In genomic region chr19:1601613-1602064, GRCh38 we compare ENCODE assay signal across 22 cellular contexts. TPM values are rescaled to one million over a fixed set of nuclear protein-coding genes. Genes with fewer than 3 reads are reported as not detected.
A peak's percentile ranks its signal among the peaks of the same experiment; 100 is the strongest.
DNase-seq lines count a peak whose midpoint lies in the region; ATAC-seq, FAIRE-seq and TF ChIP-seq lines count a peak whose summit lies in the region.
"Had no signal": no experiment of that assay in that cellular context is flagged by ENCODE, and none has a peak within 500 bp of the region (broad histone marks: within the 10 kb centered on the region; RNA-seq: fewer than 3 reads in every experiment).

No MANE protein-coding gene starts in this region.

- no peak for TF ChIP-seq POLR2A in H1 (IDR thresholded peaks at IDR 0.05; ENCODE audit: control extremely low read depth in 1 of 2, low read depth in 2 of 2, low read length in 2 of 2)

- H4K20me1 ChIP-seq in OCI-LY7 (ENCODE audit: insufficient read depth, low read length) (no peaks in the 10 kb centered on the region), H1 (replicated peaks in 1 of 2; ENCODE audit: control insufficient read depth in 1 of 2, insufficient read depth in 2 of 2, low read length in 2 of 2) (peaks cover 11 to 25% of the 10 kb centered on the region in 2 experiments), Karpas-422 (ENCODE audit: insufficient read depth, low read depth, low read length) (peaks cover 20% of the 10 kb centered on the region; the same call in 1 of the 2 replicates)

- H3K9ac ChIP-seq in H1 (replicated peaks in 1 of 4; ENCODE audit: extremely low read depth in 1 of 4, low read depth in 3 of 4, low read length in 3 of 4) = no peak overlapping the region
- no peak overlapping the region for H3K9ac ChIP-seq in Karpas-422 (ENCODE audit: low read length)

- H2BK120ac ChIP-seq in H1 (replicated peaks; ENCODE audit: low read depth, low read length) = no peak overlapping the region

- TF ChIP-seq EP300 in H1 (IDR thresholded peaks at IDR 0.05; ENCODE audit: borderline replicate concordance in 1 of 2, low read depth in 2 of 2, low read length in 2 of 2) = no peak

- no peak overlapping the region for H3K23ac ChIP-seq in H1 (ENCODE audit: insufficient read length)

- ATAC-seq in stimulated activated naive CD8-positive, alpha-beta T cell treated with anti-CD3 and anti-CD28 coated beads, Interleukin-15, amount 100 ng/mL, for 72 hours = no peak
- ATAC-seq: stimulated activated naive CD8-positive, alpha-beta T cell treated with anti-CD3 and anti-CD28 coated beads, Interleukin-15, Interleukin-2, amounts not matched to agents 100 U/mL and 50 U/mL, for 24 hours had no signal

- no peaks in the 10 kb centered on the region for H3K9me3 ChIP-seq in OCI-LY7 (ENCODE audit: low read length)
- H3K9me3 ChIP-seq in H1 (ENCODE audit: insufficient read depth in 2 of 2, low read depth in 1 of 2, low read length in 1 of 2) = no peaks in the 10 kb centered on the region
- H3K9me3 ChIP-seq in Karpas-422 (ENCODE audit: low read length) = no peaks in the 10 kb centered on the region
- H3K9me3 ChIP-seq: left ventricle myocardium inferior, Peyer's patch, sigmoid colon, vagina had no signal

- peaks cover 39% of the 10 kb centered on the region for H3K4me1 Mint-ChIP-seq in stimulated activated naive CD8-positive, alpha-beta T cell treated with anti-CD3 and anti-CD28 coated beads, Interleukin-15, Interleukin-2, amounts not matched to agents 100 ng/mL and 50 ng/mL, for 24 hours (ENCODE audit: low read depth)
- peaks cover 47% of the 10 kb centered on the region for H3K4me1 Mint-ChIP-seq in stimulated activated naive CD8-positive, alpha-beta T cell treated with anti-CD3 and anti-CD28 coated beads, Interleukin-15, amount 100 ng/mL, for 72 hours

- FAIRE-seq in H1 (lab: Jason Lieb, UNC) = no peak

- no peak overlapping the region for H4K5ac ChIP-seq in H1 (ENCODE audit: insufficient read length, low read depth, low read length)

- peaks cover 12% of the 10 kb centered on the region for H3K4me1 ChIP-seq in OCI-LY7 (ENCODE audit: insufficient read depth, low read length, poor library complexity, severe bottlenecking)
- H3K4me1 ChIP-seq in H1 (replicated peaks in 1 of 4; ENCODE audit: control insufficient read depth in 3 of 4, insufficient read depth in 4 of 4, low read length in 3 of 4) = peaks cover 0 to 7% (median 3%) of the 10 kb centered on the region in 4 experiments; a peak in 6 of 7 replicates
- peaks cover 20% of the 10 kb centered on the region for H3K4me1 ChIP-seq in Karpas-422 (ENCODE audit: low read length)

- H3K36me3 Mint-ChIP-seq in stimulated activated naive CD8-positive, alpha-beta T cell treated with anti-CD3 and anti-CD28 coated beads, Interleukin-15, Interleukin-2, amounts not matched to agents 100 ng/mL and 50 ng/mL, for 24 hours (ENCODE audit: low read depth) = peaks cover 31% of the 10 kb centered on the region

- no peak overlapping the region for H2BK5ac ChIP-seq in H1 (ENCODE audit: low read depth, low read length)

- peak; percentile 51 for TF ChIP-seq CTCF in OCI-LY7 (conservative IDR thresholded peaks at IDR 0.05; ENCODE audit: low read length)
- peak in 2 of 3 experiments; percentile 21 to 45; a peak in 2 of 4 replicates for TF ChIP-seq CTCF in H1 (IDR thresholded peaks at IDR 0.05; ENCODE audit: control extremely low read depth in 1 of 3, insufficient read depth in 1 of 3, low read depth in 1 of 3, low read length in 3 of 3)

- no peaks in the 10 kb centered on the region for H3K27me3 Mint-ChIP-seq in stimulated activated naive CD8-positive, alpha-beta T cell treated with anti-CD3 and anti-CD28 coated beads, Interleukin-15, Interleukin-2, amounts not matched to agents 100 ng/mL and 50 ng/mL, for 24 hours
- H3K27me3 Mint-ChIP-seq in stimulated activated naive CD8-positive, alpha-beta T cell treated with anti-CD3 and anti-CD28 coated beads, Interleukin-15, amount 100 ng/mL, for 72 hours = no peaks in the 10 kb centered on the region

- H3K9me3 Mint-ChIP-seq in stimulated activated naive CD8-positive, alpha-beta T cell treated with anti-CD3 and anti-CD28 coated beads, Interleukin-15, Interleukin-2, amounts not matched to agents 100 ng/mL and 50 ng/mL, for 24 hours = no peaks in the 10 kb centered on the region
- no peaks in the 10 kb centered on the region for H3K9me3 Mint-ChIP-seq in stimulated activated naive CD8-positive, alpha-beta T cell treated with anti-CD3 and anti-CD28 coated beads, Interleukin-15, amount 100 ng/mL, for 72 hours

- no peak overlapping the region for H4K91ac ChIP-seq in H1 (replicated peaks; ENCODE audit: insufficient read length, low read length)

- DNase-seq in stimulated activated naive CD8-positive, alpha-beta T cell treated with anti-CD3 and anti-CD28 coated beads, Interleukin-15, amount 100 ng/mL, for 72 hours = no peak
- no peak for DNase-seq in OCI-LY7 (ENCODE audit: low spot score)
- no peak for DNase-seq in H1 (ENCODE audit: low read depth in 1 of 2, low spot score in 2 of 2)
- DNase-seq in NCI-H187 treated with DMSO at 0.1 percent for 48 hours (lab: John Stamatoyannopoulos, UW) = no peak
- no peak for DNase-seq in Karpas-422
- no peak for DNase-seq in hepatic stellate cell (ENCODE audit: low spot score)
- no peak for DNase-seq in NCI-H128 (lab: John Stamatoyannopoulos, UW; ENCODE audit: unreplicated experiment)
- DNase-seq: activated CD4-positive, alpha-beta T cell treated with anti-CD3 and anti-CD28 coated beads, Interleukin-2, amount 50 U/mL, for 4 hours; activated gamma-delta T cell; caudate nucleus; EL; hippocampal formation; left ventricle myocardium inferior; NCI-H345; Peyer's patch; sigmoid colon; stimulated activated naive CD8-positive, alpha-beta T cell treated with anti-CD3 and anti-CD28 coated beads, Interleukin-15, Interleukin-2, amounts not matched to agents 100 U/mL and 50 U/mL, for 24 hours; T-helper 1 cell had no signal

- peaks cover 16% of the 10 kb centered on the region for H3K79me1 ChIP-seq in H1 (ENCODE audit: low read depth, low read length)

- no peak overlapping the region for H2BK15ac ChIP-seq in H1 (ENCODE audit: low read length)

- CTCF ChIA-PET in OCI-LY7 (lab: Charles Lee; ENCODE audit: unreplicated experiment) (no interaction called here), H1 (lab: Charles Lee; ENCODE audit: partially characterized antibody) (interaction anchor here (1.0 to 5.6 kb wide), 9 partner anchors 8 to 55 kb away, joined by 3 to 36 read pairs (median 4); no protein-coding TSS in a partner anchor)

- no peak overlapping the region for H2AK5ac ChIP-seq in H1 (ENCODE audit: low read depth, low read length)

- H3K27ac ChIP-seq in OCI-LY7 (ENCODE audit: low read depth, low read length, poor library complexity, severe bottlenecking) = no peak overlapping the region
- H3K27ac ChIP-seq in H1 (ENCODE audit: low read depth, low read length) = no peak overlapping the region
- H3K27ac ChIP-seq in Karpas-422 (ENCODE audit: low read length) = no peak overlapping the region
- H3K27ac ChIP-seq: C4-2B, epithelial cell of prostate, left ventricle myocardium inferior, Peyer's patch, sigmoid colon, vagina had no signal

- no peak overlapping the region for H2AFZ ChIP-seq in OCI-LY7 (ENCODE audit: low read length)
- no peak overlapping the region for H2AFZ ChIP-seq in H1 (ENCODE audit: low read length)
- H2AFZ ChIP-seq in Karpas-422 (ENCODE audit: low read length) = no peak overlapping the region

- H3K14ac ChIP-seq in H1 (ENCODE audit: insufficient read length) = no peak overlapping the region

- no peak for TF ChIP-seq RAD21 in H1 (IDR thresholded peaks at IDR 0.05 in 1 of 2, conservative IDR thresholded peaks at IDR 0.05 in 1 of 2; ENCODE audit: low read depth in 2 of 2, low read length in 2 of 2)

- H3K9me2 ChIP-seq in OCI-LY7 (ENCODE audit: insufficient read depth, low read length) (no peaks in the 10 kb centered on the region), Karpas-422 (replicated peaks; ENCODE audit: insufficient read depth, low read length) (no peaks in the 10 kb centered on the region)

- H2BK12ac ChIP-seq in H1 (ENCODE audit: low read depth, low read length) = no peak overlapping the region

- H3K4ac ChIP-seq in H1 (replicated peaks; ENCODE audit: insufficient read length, low read depth, low read length) = no peak overlapping the region

- no peak overlapping the region for H3K18ac ChIP-seq in H1 (ENCODE audit: extremely low read depth, low read length)

- no peaks in the 10 kb centered on the region for H3K27me3 ChIP-seq in H1 (replicated peaks in 1 of 4; ENCODE audit: control insufficient read depth in 3 of 4, extremely low read depth in 1 of 4, insufficient read depth in 3 of 4, low read length in 3 of 4)
- no peaks in the 10 kb centered on the region for H3K27me3 ChIP-seq in Karpas-422 (ENCODE audit: low read length)
- H3K27me3 ChIP-seq: Peyer's patch, sigmoid colon, vagina had no signal

- H3K4me2 ChIP-seq in OCI-LY7 (ENCODE audit: low read length) (no peak overlapping the region), H1 (ENCODE audit: insufficient read depth in 1 of 2, low read depth in 2 of 2, low read length in 2 of 2) (no peak overlapping the region), Karpas-422 (ENCODE audit: low read depth, low read length, poor library complexity, severe bottlenecking) (no peak overlapping the region)

- H3K79me2 ChIP-seq in OCI-LY7 (ENCODE audit: insufficient read depth, low read depth, low read length) = peaks cover 45% of the 10 kb centered on the region
- peaks cover 7 to 43% of the 10 kb centered on the region in 2 experiments for H3K79me2 ChIP-seq in H1 (ENCODE audit: control insufficient read depth in 1 of 2, insufficient read depth in 2 of 2, low read length in 2 of 2)
- peaks cover 46% of the 10 kb centered on the region for H3K79me2 ChIP-seq in Karpas-422 (ENCODE audit: low read length)

- H4K8ac ChIP-seq in H1 (ENCODE audit: extremely low read depth, insufficient read depth, low read length) = no peak overlapping the region

- H3K56ac ChIP-seq in H1 (replicated peaks; ENCODE audit: insufficient read length, low read depth, low read length) = no peak overlapping the region

- H3K27ac Mint-ChIP-seq in stimulated activated naive CD8-positive, alpha-beta T cell treated with anti-CD3 and anti-CD28 coated beads, Interleukin-15, Interleukin-2, amounts not matched to agents 100 ng/mL and 50 ng/mL, for 24 hours = no peak overlapping the region
- no peak overlapping the region for H3K27ac Mint-ChIP-seq in stimulated activated naive CD8-positive, alpha-beta T cell treated with anti-CD3 and anti-CD28 coated beads, Interleukin-15, amount 100 ng/mL, for 72 hours

- H3K36me3 ChIP-seq in OCI-LY7 (ENCODE audit: insufficient read depth, low read length) (peaks cover 59% of the 10 kb centered on the region), H1 (ENCODE audit: control insufficient read depth in 2 of 4, insufficient read depth in 4 of 4, low read length in 3 of 4) (peaks cover 10 to 26% (median 20%) of the 10 kb centered on the region in 4 experiments), Karpas-422 (ENCODE audit: insufficient read depth, low read length) (peaks cover 15% of the 10 kb centered on the region; the same call in 1 of the 2 replicates)

- H3K23me2 ChIP-seq in H1 (ENCODE audit: low read depth, low read length) = peaks cover 8% of the 10 kb centered on the region; the same call in 1 of the 2 replicates

- no peak overlapping the region for H2BK20ac ChIP-seq in H1 (ENCODE audit: low read length)

- WGBS in H1 (ENCODE audit: extremely low coverage in 1 of 2, insufficient coverage in 1 of 2, insufficient read length in 1 of 2, insufficient replicate concordance in 2 of 2, low coverage in 1 of 2, low lambda C conversion rate in 2 of 2, missing lambda C conversion rate in 1 of 2), 2 experiments = 92% methylated on average over 10 of the region's 14 CpGs; no CpG with 5 or more reads in 1 of the 2 experiments

- peak overlapping the region; percentile 15 for H3K4me3 Mint-ChIP-seq in stimulated activated naive CD8-positive, alpha-beta T cell treated with anti-CD3 and anti-CD28 coated beads, Interleukin-15, Interleukin-2, amounts not matched to agents 100 ng/mL and 50 ng/mL, for 24 hours
- H3K4me3 Mint-ChIP-seq in stimulated activated naive CD8-positive, alpha-beta T cell treated with anti-CD3 and anti-CD28 coated beads, Interleukin-15, amount 100 ng/mL, for 72 hours = no peak overlapping the region

- BruUV-seq in OCI-LY7 (replicated peaks; lab: Mats Ljungman, UMichigan) = no TSS peak

- POLR2A ChIA-PET in OCI-LY7 (lab: Charles Lee) (interaction anchor here (1.5 kb wide), 1 partner anchor 9 kb away, joined by 4 read pairs; the partner anchor contains the start of gene MBD3), H1 (lab: Charles Lee; ENCODE audit: partially characterized antibody) (interaction anchor here (1.2 to 5.1 kb wide), 4 partner anchors 8 to 27 kb away, joined by 4 to 38 read pairs (median 8); partner anchors contain the start of gene MBD3)

- no peak overlapping the region for H3K4me3 ChIP-seq in OCI-LY7 (ENCODE audit: low read depth, low read length, poor library complexity, severe bottlenecking)
- no peak overlapping the region for H3K4me3 ChIP-seq in H1 (ENCODE audit: extremely low read depth in 1 of 4, insufficient read depth in 2 of 4, low read depth in 3 of 4, low read length in 4 of 4)
- no peak overlapping the region for H3K4me3 ChIP-seq in Karpas-422 (ENCODE audit: low read length)
- H3K4me3 ChIP-seq: left ventricle myocardium inferior, Peyer's patch, sigmoid colon, vagina had no signal

- intact Hi-C loops in OCI-LY7 (cut with micrococcal nuclease; ENCODE audit: unreplicated experiment) = no loop called here

RNA-seq across cellular contexts. Expression of gene UQCR11, which starts 3.6 kb away (rescaled TPM):
- total RNA-seq in OCI-LY7 (2014; rRNA removed; shearing (Covaris generic)) = 85.3 and 86.2 TPM in 2 replicates
- total RNA-seq in OCI-LY7 (2022) = 143 and 187 TPM in 2 replicates
- total RNA-seq in H1 (2021; fragmentation: NEBNext Ultra II Directional; extraction: Animal tissue kit (Norgen Biotek cat#: 25700)) = 162 and 179 TPM in 2 replicates
- polyA plus RNA-seq in H1 (2011; rRNA removed) = 171 and 209 TPM in 2 replicates
- polyA plus RNA-seq in H1 (2011; cell fraction: cytosol; rRNA removed) = 116 TPM
- 97.6 TPM for polyA plus RNA-seq in H1 (2011; cell fraction: nucleus; rRNA removed)
- polyA plus RNA-seq in H1 (2012, experiment 1 of 2) = 113 to 194 TPM (median 144 TPM) in 4 replicates
- 120 TPM for polyA plus RNA-seq in H1 (2012, experiment 2 of 2)
- polyA plus RNA-seq in H1 (2013, experiment 1 of 2) = 158 TPM
- polyA plus RNA-seq in H1 (2013, experiment 2 of 2) = 164 TPM
- 30.3 and 34.7 TPM in 2 replicates for polyA minus RNA-seq in H1 (2011; rRNA and poly(A)+ RNA removed)
- 19.2 TPM for polyA minus RNA-seq in H1 (2011; cell fraction: cytosol; rRNA and poly(A)+ RNA removed)
- polyA minus RNA-seq in H1 (2011; cell fraction: nucleus; rRNA and poly(A)+ RNA removed) = 33.2 TPM
- total RNA-seq in Karpas-422 (2014; rRNA removed; shearing (Covaris generic); ENCODE audit: low replicate concordance) = 106 and 170 TPM in 2 replicates

RNA-seq across cellular contexts. Expression of gene MBD3, which starts 9.0 kb away (rescaled TPM):
- total RNA-seq in OCI-LY7 (2014; rRNA removed; shearing (Covaris generic)) = 147 and 172 TPM in 2 replicates
- 168 TPM in 2 replicates for total RNA-seq in OCI-LY7 (2022)
- total RNA-seq in H1 (2021; fragmentation: NEBNext Ultra II Directional; extraction: Animal tissue kit (Norgen Biotek cat#: 25700)) = 110 and 115 TPM in 2 replicates
- polyA plus RNA-seq in H1 (2011; rRNA removed) = 88.2 and 113 TPM in 2 replicates
- polyA plus RNA-seq in H1 (2011; cell fraction: cytosol; rRNA removed) = 88.4 TPM
- 124 TPM for polyA plus RNA-seq in H1 (2011; cell fraction: nucleus; rRNA removed)
- 35.0 to 76.4 TPM (median 70.7 TPM) in 4 replicates for polyA plus RNA-seq in H1 (2012, experiment 1 of 2)
- 53.8 TPM for polyA plus RNA-seq in H1 (2012, experiment 2 of 2)
- 51.4 TPM for polyA plus RNA-seq in H1 (2013, experiment 1 of 2)
- 49.4 TPM for polyA plus RNA-seq in H1 (2013, experiment 2 of 2)
- polyA minus RNA-seq in H1 (2011; rRNA and poly(A)+ RNA removed) = 30.3 and 32.3 TPM in 2 replicates
- polyA minus RNA-seq in H1 (2011; cell fraction: cytosol; rRNA and poly(A)+ RNA removed) = 61.4 TPM
- 52.8 TPM for polyA minus RNA-seq in H1 (2011; cell fraction: nucleus; rRNA and poly(A)+ RNA removed)
- 42.2 and 124 TPM in 2 replicates for total RNA-seq in Karpas-422 (2014; rRNA removed; shearing (Covaris generic); ENCODE audit: low replicate concordance)

RNA-seq across cellular contexts. Expression of gene MEX3D, which starts 33.5 kb away (rescaled TPM):
- 11.7 and 13.6 TPM in 2 replicates for total RNA-seq in OCI-LY7 (2014; rRNA removed; shearing (Covaris generic))
- total RNA-seq in OCI-LY7 (2022) = 9.4 and 11.9 TPM in 2 replicates
- total RNA-seq in H1 (2021; fragmentation: NEBNext Ultra II Directional; extraction: Animal tissue kit (Norgen Biotek cat#: 25700)) = 78.8 and 83.4 TPM in 2 replicates
- polyA plus RNA-seq in H1 (2011; rRNA removed) = 20.8 and 32.1 TPM in 2 replicates
- 26.0 TPM for polyA plus RNA-seq in H1 (2011; cell fraction: cytosol; rRNA removed)
- 30.2 TPM for polyA plus RNA-seq in H1 (2011; cell fraction: nucleus; rRNA removed)
- polyA plus RNA-seq in H1 (2012, experiment 1 of 2) = 18.2 to 26.2 TPM (median 24.6 TPM) in 4 replicates
- polyA plus RNA-seq in H1 (2012, experiment 2 of 2) = 15.1 TPM
- 41.2 TPM for polyA plus RNA-seq in H1 (2013, experiment 1 of 2)
- 41.1 TPM for polyA plus RNA-seq in H1 (2013, experiment 2 of 2)
- polyA minus RNA-seq in H1 (2011; rRNA and poly(A)+ RNA removed) = 3.1 and 6.7 TPM in 2 replicates
- 76.2 TPM for polyA minus RNA-seq in H1 (2011; cell fraction: cytosol; rRNA and poly(A)+ RNA removed)
- polyA minus RNA-seq in H1 (2011; cell fraction: nucleus; rRNA and poly(A)+ RNA removed) = 34.3 TPM
- 5.6 and 13.5 TPM in 2 replicates for total RNA-seq in Karpas-422 (2014; rRNA removed; shearing (Covaris generic); ENCODE audit: low replicate concordance)

RNA-seq across cellular contexts. Expression of gene TCF3, which starts 50.8 kb away (rescaled TPM):
- 413 and 518 TPM in 2 replicates for total RNA-seq in OCI-LY7 (2014; rRNA removed; shearing (Covaris generic))
- 811 and 878 TPM in 2 replicates for total RNA-seq in OCI-LY7 (2022)
- total RNA-seq in H1 (2021; fragmentation: NEBNext Ultra II Directional; extraction: Animal tissue kit (Norgen Biotek cat#: 25700)) = 340 and 348 TPM in 2 replicates
- 241 and 471 TPM in 2 replicates for polyA plus RNA-seq in H1 (2011; rRNA removed)
- polyA plus RNA-seq in H1 (2011; cell fraction: cytosol; rRNA removed) = 271 TPM
- polyA plus RNA-seq in H1 (2011; cell fraction: nucleus; rRNA removed) = 468 TPM
- polyA plus RNA-seq in H1 (2012, experiment 1 of 2) = 258 to 276 TPM (median 262 TPM) in 4 replicates
- 216 TPM for polyA plus RNA-seq in H1 (2012, experiment 2 of 2)
- 188 TPM for polyA plus RNA-seq in H1 (2013, experiment 1 of 2)
- polyA plus RNA-seq in H1 (2013, experiment 2 of 2) = 190 TPM
- 47.7 and 78.0 TPM in 2 replicates for polyA minus RNA-seq in H1 (2011; rRNA and poly(A)+ RNA removed)
- polyA minus RNA-seq in H1 (2011; cell fraction: cytosol; rRNA and poly(A)+ RNA removed) = 232 TPM
- polyA minus RNA-seq in H1 (2011; cell fraction: nucleus; rRNA and poly(A)+ RNA removed) = 124 TPM
- 91.5 and 284 TPM in 2 replicates for total RNA-seq in Karpas-422 (2014; rRNA removed; shearing (Covaris generic); ENCODE audit: low replicate concordance)
